20 cellular contexts compared by ENCODE assay signal in genomic region chr4:94448815-94449375, GRCh38. TPM values are rescaled to one million over a fixed set of nuclear protein-coding genes. Genes with fewer than 3 reads are reported as not detected.
A peak's percentile ranks its signal among the peaks of the same experiment; 100 is the strongest.
DNase-seq lines count a peak whose midpoint lies in the region; ATAC-seq and TF ChIP-seq lines count a peak whose summit lies in the region.
"Had no signal": no experiment of that assay in that cellular context is flagged by ENCODE, and none has a peak within 500 bp of the region (broad histone marks: within the 10 kb centered on the region; RNA-seq: fewer than 3 reads in every experiment).

No MANE protein-coding gene starts in this region.

- in situ Hi-C loops in Caki2 (cut with HindIII; ENCODE audit: low pct_unique_long_range_greater_than_20kb, low sequenced_read_pairs): no loop called here
- in situ Hi-C loops in gastrocnemius medialis (cut with MboI; ENCODE audit: low sequenced_read_pairs in 4 of 4): no loop called here
- in situ Hi-C loops in brain microvascular endothelial cell (cut with HindIII; ENCODE audit: low pct_ligation_motif_present, low sequenced_read_pairs): no loop called here

- no peaks in the 10 kb centered on the region for H3K27me3 ChIP-seq in gastrocnemius medialis
- no peaks in the 10 kb centered on the region for H3K27me3 ChIP-seq in brain microvascular endothelial cell (replicated peaks)

- no peaks in the 10 kb centered on the region for H3K9me3 ChIP-seq in gastrocnemius medialis

- peaks cover 20 to 39% of the 10 kb centered on the region in 2 donors for H3K4me1 ChIP-seq in gastrocnemius medialis

- intact Hi-C loops in gastrocnemius medialis (cut with DNase I; ENCODE audit: low total_unique reads): no loop called here

- H3K4me3 ChIP-seq in fibroblast of villous mesenchyme (ENCODE audit: low read depth, low read length) (no peak overlapping the region), gastrocnemius medialis (no peak overlapping the region), brain microvascular endothelial cell (ENCODE audit: low read depth, low read length) (no peak overlapping the region)
- H3K4me3 ChIP-seq: GM23338 had no signal

- H3K27ac ChIP-seq in gastrocnemius medialis (peak overlapping the region; percentile 59 to 99 (median 86)), brain microvascular endothelial cell (no peak overlapping the region)

- no peaks in the 10 kb centered on the region for H3K36me3 ChIP-seq in gastrocnemius medialis
- H3K36me3 ChIP-seq in brain microvascular endothelial cell (replicated peaks): peaks cover 3% of the 10 kb centered on the region

- no peak for TF ChIP-seq POLR2A in gastrocnemius medialis (IDR thresholded peaks at IDR 0.05)

- TF ChIP-seq CTCF in fibroblast of villous mesenchyme (IDR thresholded peaks at IDR 0.05; ENCODE audit: insufficient read depth, low read depth, low read length) (no peak), gastrocnemius medialis (IDR thresholded peaks at IDR 0.05 in 4 of 5, conservative IDR thresholded peaks at IDR 0.05 in 1 of 5) (no peak), brain microvascular endothelial cell (IDR thresholded peaks at IDR 0.05; ENCODE audit: low read depth, low read length, missing control alignments) (no peak)

- DNase-seq in Caki2 (ENCODE audit: low read depth): peak; percentile 51
- peak; percentile 62 for DNase-seq in LoVo (ENCODE audit: low spot score)
- peak; percentile 63 for DNase-seq in fibroblast of villous mesenchyme (ENCODE audit: low read depth)
- no peak for DNase-seq in gastrocnemius medialis
- no peak for DNase-seq in brain microvascular endothelial cell
- DNase-seq: C1 segment of cervical spinal cord; COR-L47; DMS79 treated with DMSO at 0.1 percent for 48 hours; GDM1; Karpas-422; NCI-H1417; NCI-H2029; NCI-H2171 treated with DMSO at 0.1 percent for 48 hours; NCI-H510A; NK-92 treated with Interleukin-12 subunit alpha and Interleukin-12 subunit beta, amount 100 ng/mL, for 24 hours; OCI-M1; RPMI8226 had no signal

- ATAC-seq in gastrocnemius medialis: no peak
- ATAC-seq in GM21390 (IDR thresholded peaks at IDR 0.05; ENCODE audit: unreplicated experiment): no peak
- no peak for ATAC-seq in GM21515 (IDR thresholded peaks at IDR 0.05; ENCODE audit: unreplicated experiment)
- ATAC-seq: GM23338 had no signal

RNA-seq across cellular contexts. Expression of gene PDLIM5, which starts 2.8 kb away (rescaled TPM):
- 31.7 and 35.2 TPM in 2 replicates for total RNA-seq in Caki2 (2014; rRNA removed; shearing (Covaris generic); ENCODE audit: low replicate concordance)
- total RNA-seq in fibroblast of villous mesenchyme (259 and 370 TPM in 2 replicates), gastrocnemius medialis (100 to 1,000 TPM; 473 to 833 (median 673) TPM)

Comparison
In these comparisons a context has a peak if more than half of its experiments do, and no peak if none do; other contexts are left out.
1. DNase-seq: peak in Caki2 (single experiment), LoVo (single experiment) and fibroblast of villous mesenchyme (single experiment); none in gastrocnemius medialis (0 of 2) and brain microvascular endothelial cell (single experiment).